ENCODE assay signal across 8 cellular contexts in the genomic region with DNA sequence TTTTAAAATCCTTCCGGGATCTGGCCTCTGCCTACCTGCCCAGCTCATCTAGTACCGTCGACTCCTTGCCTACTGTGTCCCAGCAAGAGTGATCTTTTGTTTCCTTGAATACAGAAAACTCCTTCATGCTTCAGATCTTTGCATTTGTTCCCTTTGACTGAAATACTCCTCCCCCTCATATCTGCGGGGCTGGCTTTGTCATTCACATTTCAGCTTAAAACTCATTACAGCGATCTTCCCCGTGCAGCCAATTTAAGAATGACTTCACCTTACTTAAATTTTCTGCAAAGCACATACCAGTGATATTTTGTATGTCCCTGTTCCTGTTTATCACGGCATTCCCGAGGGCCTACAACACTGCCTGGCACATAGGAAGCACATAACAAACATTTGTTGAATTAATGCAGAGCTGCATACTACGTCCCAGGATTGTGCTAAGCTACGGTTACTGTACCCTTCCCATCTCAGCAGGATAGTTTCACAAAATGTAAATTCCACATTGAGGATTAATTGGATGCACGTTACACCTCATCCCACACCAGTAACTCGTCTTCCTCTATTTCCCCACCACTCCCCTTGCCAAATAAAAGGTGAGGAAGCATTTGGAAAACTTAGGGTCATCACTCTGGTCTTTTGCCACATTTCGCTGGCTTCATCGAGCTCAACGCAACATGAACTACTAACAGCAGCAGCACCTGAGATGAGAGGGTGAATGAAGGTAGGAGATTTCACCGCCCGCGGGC. TPM values are rescaled to one million over a fixed set of nuclear protein-coding genes. Genes with fewer than 3 reads are reported as not detected.
A peak's percentile ranks its signal among the peaks of the same experiment; 100 is the strongest.
DNase-seq lines count a peak whose midpoint lies in the region; ATAC-seq, FAIRE-seq and TF ChIP-seq lines count a peak whose summit lies in the region.

No MANE protein-coding gene starts in this region.

- no peak overlapping the region for H3K18ac ChIP-seq in mesenchymal stem cell (ENCODE audit: low read depth in 1 of 2, low read length in 2 of 2)

- in situ Hi-C loops in K562 (cut with MboI), result no loop called here

- H3K36me3 ChIP-seq in cardiac muscle cell (no peaks in the 10 kb centered on the region), K562 (ENCODE audit: control insufficient read depth, insufficient read depth, low read length) (peaks cover 11% of the 10 kb centered on the region), mesenchymal stem cell (ENCODE audit: control insufficient read depth in 1 of 2, insufficient read depth in 2 of 2, low read depth in 1 of 2, low read length in 2 of 2) (no peaks in the 10 kb centered on the region), upper lobe of left lung (no peaks in the 10 kb centered on the region)

- H3K79me2 ChIP-seq in K562 (ENCODE audit: control insufficient read depth, insufficient read depth, low read length), result peaks cover 39% of the 10 kb centered on the region

- peak overlapping the region; percentile 32 for H3K4me3 ChIP-seq in cardiac muscle cell
- H3K4me3 ChIP-seq in K562, result peak overlapping the region; percentile 76
- peak overlapping the region; percentile 15 to 96 for H3K4me3 ChIP-seq in mesenchymal stem cell (ENCODE audit: insufficient read depth in 1 of 2, low read depth in 1 of 2, low read length in 2 of 2)
- peak overlapping the region; percentile 2 to 81 (median 70) for H3K4me3 ChIP-seq in upper lobe of left lung

- H3K4me1 ChIP-seq in cardiac muscle cell (ENCODE audit: low read depth) (peaks cover 16% of the 10 kb centered on the region), K562 (replicated peaks in 1 of 2; ENCODE audit: control insufficient read depth in 2 of 2, insufficient read depth in 2 of 2, low read length in 2 of 2) (peaks cover 7 to 20% of the 10 kb centered on the region in 2 experiments), mesenchymal stem cell (ENCODE audit: control insufficient read depth, insufficient read depth, low read depth, low read length) (no peaks in the 10 kb centered on the region), upper lobe of left lung (peaks cover 22 to 40% (median 25%) of the 10 kb centered on the region in 4 donors)

- TSS peak; percentile 88 for BruUV-seq in K562 (replicated peaks; lab: Mats Ljungman, UMichigan)

- H3K4ac ChIP-seq in mesenchymal stem cell (ENCODE audit: low read depth in 1 of 2, low read length in 2 of 2), result peak overlapping the region in 1 of 2 experiments; percentile 46

- intact Hi-C loops in Right ventricle myocardium inferior (cut with DNase I), result loop anchor here (2.0 to 10.0 kb wide), 3 partner anchors 145 to 211 kb away; partner anchors contain the start of gene ADSS2
- intact Hi-C loops in K562 (cut with micrococcal nuclease), result loop anchor here (2.0 to 5.0 kb wide), 4 partner anchors 145 to 390 kb away; partner anchors contain the start of gene ADSS2

- H2AFZ ChIP-seq in K562 (ENCODE audit: low read depth, low read length) (peak overlapping the region; percentile 100), mesenchymal stem cell (ENCODE audit: low read depth, low read length) (peak overlapping the region; percentile 56)

- TF ChIP-seq EP300 in K562 (IDR thresholded peaks at IDR 0.05; ENCODE audit: low read length), result no peak
- TF ChIP-seq EP300 in upper lobe of left lung (IDR thresholded peaks at IDR 0.05), result no peak

- POLR2A ChIA-PET in K562 (lab: Yijun Ruan, JAX), result interaction anchor here (0.5 to 0.6 kb wide), 3 partner anchors 28 to 885 kb away, joined by 3 to 4 read pairs (median 3); no protein-coding TSS in a partner anchor

- CTCF ChIA-PET in K562 (lab: Yijun Ruan, JAX; ENCODE audit: low intra/inter-chr PET ratio), result no interaction called here

- no peak overlapping the region for H2BK12ac ChIP-seq in mesenchymal stem cell (ENCODE audit: low read length in 2 of 2)

- no peak for FAIRE-seq in K562 (lab: Jason Lieb, UNC)

- H3K27ac ChIP-seq in cardiac muscle cell (no peak overlapping the region), K562 (ENCODE audit: extremely low read depth, low read depth, low read length) (peak overlapping the region; percentile 46; the same call in 2 of the 3 replicates), mesenchymal stem cell (ENCODE audit: low read length, poor library complexity, severe bottlenecking) (no peak overlapping the region), upper lobe of left lung (peak overlapping the region; percentile 94 to 98 (median 96))

- H4K8ac ChIP-seq in mesenchymal stem cell (ENCODE audit: low read length), result peak overlapping the region; percentile 20

- H3K4me2 ChIP-seq in K562 (ENCODE audit: insufficient read depth, low read length) (peak overlapping the region; percentile 99), mesenchymal stem cell (ENCODE audit: low read length, poor library complexity, severe bottlenecking) (peak overlapping the region; percentile 64)

- peaks cover 4% of the 10 kb centered on the region for H3K79me1 ChIP-seq in mesenchymal stem cell (replicated peaks; ENCODE audit: low read length, poor library complexity, severe bottlenecking)

- no peaks in the 10 kb centered on the region for H4K20me1 ChIP-seq in K562 (replicated peaks; ENCODE audit: control insufficient read depth, insufficient read depth, low read length)

- H2BK15ac ChIP-seq in mesenchymal stem cell (ENCODE audit: low read depth, poor library complexity, severe bottlenecking), result no peak overlapping the region

- no peaks in the 10 kb centered on the region for H3K9me3 ChIP-seq in cardiac muscle cell (ENCODE audit: low read depth)
- H3K9me3 ChIP-seq in K562 (replicated peaks; ENCODE audit: control insufficient read depth, insufficient read depth, low read depth, low read length), result no peaks in the 10 kb centered on the region
- no peaks in the 10 kb centered on the region for H3K9me3 ChIP-seq in mesenchymal stem cell (ENCODE audit: control insufficient read depth, low read length)
- H3K9me3 ChIP-seq in upper lobe of left lung, result no peaks in the 10 kb centered on the region

- TF ChIP-seq RAD21 in K562 (CRISPR knock-in tag; conservative IDR thresholded peaks at IDR 0.05 in 1 of 2, IDR thresholded peaks at IDR 0.05 in 1 of 2), result no peak; a peak in 1 of 4 replicates

- 40% methylated on average over 18 of the region's 18 CpGs for WGBS in K562 (ENCODE audit: insufficient coverage, low coverage, missing lambda C conversion rate)
- WGBS in mesenchymal stem cell, result 46% methylated on average over 18 of the region's 18 CpGs
- WGBS in upper lobe of left lung, 2 donors, result 38 to 43% methylated on average over 15 to 18 of the region's 18 CpGs

- ATAC-seq in Right ventricle myocardium inferior, result no peak
- ATAC-seq in K562, result no peak
- ATAC-seq in upper lobe of left lung (ENCODE audit: low FRiP score in 2 of 2), result no peak

- TF ChIP-seq POLR2A in K562 (conservative IDR thresholded peaks at IDR 0.05), result peak; percentile 22
- no peak for TF ChIP-seq POLR2A in upper lobe of left lung (IDR thresholded peaks at IDR 0.05)

- H3K9ac ChIP-seq in K562 (ENCODE audit: insufficient read depth in 1 of 2, low read depth in 2 of 2, low read length in 2 of 2) (peak overlapping the region; percentile 57 to 82), mesenchymal stem cell (ENCODE audit: low read length) (peak overlapping the region; percentile 89)

- no peak overlapping the region for H4K91ac ChIP-seq in mesenchymal stem cell (ENCODE audit: low read length)

- H2BK5ac ChIP-seq in mesenchymal stem cell (ENCODE audit: low read depth, low read length, poor library complexity, severe bottlenecking), result no peak overlapping the region

- H3K23ac ChIP-seq in mesenchymal stem cell (ENCODE audit: low read length in 2 of 2), result no peak overlapping the region

- H3K27me3 ChIP-seq in cardiac muscle cell, result no peaks in the 10 kb centered on the region
- H3K27me3 ChIP-seq in K562 (ENCODE audit: control insufficient read depth in 2 of 2, insufficient read depth in 2 of 2, low read length in 2 of 2), result no peaks in the 10 kb centered on the region
- no peaks in the 10 kb centered on the region for H3K27me3 ChIP-seq in mesenchymal stem cell (ENCODE audit: control insufficient read depth in 1 of 2, insufficient read depth in 1 of 2, low read length in 2 of 2)
- no peaks in the 10 kb centered on the region for H3K27me3 ChIP-seq in upper lobe of left lung

- no peak overlapping the region for H2AK5ac ChIP-seq in mesenchymal stem cell (ENCODE audit: low read length, severe bottlenecking)

- H2BK120ac ChIP-seq in mesenchymal stem cell (ENCODE audit: low read depth, low read length), result no peak overlapping the region

- no peak for TF ChIP-seq CTCF in cardiac muscle cell (IDR thresholded peaks at IDR 0.05; ENCODE audit: low read depth, low read length)
- TF ChIP-seq CTCF in K562 (IDR thresholded peaks at IDR 0.05 in 2 of 3, conservative IDR thresholded peaks at IDR 0.05 in 1 of 3; ENCODE audit: insufficient read depth in 2 of 3, low read depth in 1 of 3, low read length in 3 of 3), result no peak
- TF ChIP-seq CTCF in upper lobe of left lung (IDR thresholded peaks at IDR 0.05), result no peak

- no peak overlapping the region for H3K14ac ChIP-seq in mesenchymal stem cell (ENCODE audit: low read length in 2 of 2)

- no peak for DNase-seq in cardiac muscle cell (ENCODE audit: low read depth in 1 of 2, low spot score in 1 of 2)
- DNase-seq in Right ventricle myocardium inferior (ENCODE audit: missing footprints), result no peak
- DNase-seq in K562 (ENCODE audit: extremely low read depth in 1 of 4, low spot score in 3 of 4), result no peak
- DNase-seq in mesenchymal stem cell, result no peak
- DNase-seq in upper lobe of left lung, result no peak
- no peak for DNase-seq in NCI-H2029 (lab: John Stamatoyannopoulos, UW)
- no peak for DNase-seq in occipital lobe (lab: John Stamatoyannopoulos, UW)
- no peak for DNase-seq in MV-4-11 (lab: John Stamatoyannopoulos, UW)

- no peaks in the 10 kb centered on the region for H3K9me1 ChIP-seq in K562 (ENCODE audit: control insufficient read depth, insufficient read depth, low read length)

RNA-seq across cellular contexts. Expression of gene DESI2, which starts 0.8 kb away (rescaled TPM):
- 36.0 and 43.3 TPM in 2 replicates for total RNA-seq in cardiac muscle cell
- 32.7 and 33.0 TPM in 2 replicates for polyA plus RNA-seq in cardiac muscle cell
- total RNA-seq in Right ventricle myocardium inferior, result 21.2 TPM
- 17.0 and 36.5 TPM in 2 replicates for total RNA-seq in K562 (2011; cell fraction: chromatin; rRNA removed; ENCODE audit: low replicate concordance)
- total RNA-seq in K562 (2011; cell fraction: nucleolus; rRNA removed), result 17.3 and 26.5 TPM in 2 replicates
- total RNA-seq in K562 (2011; cell fraction: nucleoplasm; rRNA removed), result 29.8 and 42.3 TPM in 2 replicates
- total RNA-seq in K562 (2014; rRNA removed), result 40.8 TPM in 2 replicates
- 56.9 and 60.6 TPM in 2 replicates for total RNA-seq in K562 (2014; rRNA removed; fragmentation: Illumina TruSeq; extraction: Trizol)
- 52.4 and 59.4 TPM in 2 replicates for total RNA-seq in K562 (2015; rRNA removed; fragmentation: Illumina TruSeq; extraction: Trizol)
- total RNA-seq in K562 (2021), result 42.3 and 43.9 TPM in 2 replicates
- 36.6 and 38.4 TPM in 2 replicates for polyA plus RNA-seq in K562 (2011; rRNA removed)
- polyA plus RNA-seq in K562 (2011; cell fraction: cytosol; rRNA removed), result 15.0 and 26.2 TPM in 2 replicates
- polyA plus RNA-seq in K562 (2011; cell fraction: nucleus; rRNA removed), result 19.6 and 27.0 TPM in 2 replicates
- 21.9 and 29.7 TPM in 2 replicates for polyA plus RNA-seq in K562 (2012)
- 33.6 and 37.8 TPM in 2 replicates for polyA plus RNA-seq in K562 (2014; fragmentation: Illumina TruSeq; extraction: Trizol)
- 10 to 100 TPM; 17.4 to 20.4 TPM for polyA plus RNA-seq in K562 (2014; fragmentation: Nextera tagmentation; extraction: Ambion mirVana)
- polyA plus RNA-seq in K562 (2014; rRNA removed), result 26.1 and 26.9 TPM in 2 replicates
- 55.3 and 64.0 TPM in 2 replicates for polyA minus RNA-seq in K562 (2011; rRNA and poly(A)+ RNA removed)
- 21.1 and 24.8 TPM in 2 replicates for polyA minus RNA-seq in K562 (2011; cell fraction: cytosol; rRNA and poly(A)+ RNA removed)
- 25.3 and 40.5 TPM in 2 replicates for polyA minus RNA-seq in K562 (2011; cell fraction: nucleus; rRNA and poly(A)+ RNA removed)
- polyA plus RNA-seq in mesenchymal stem cell (2013, experiment 1 of 2), result 29.9 TPM
- 29.7 TPM for polyA plus RNA-seq in mesenchymal stem cell (2013, experiment 2 of 2)
- 100 to 1,000 TPM in 1 of 6 donors, 10 to 100 TPM in 5; 40.4 to 103 (median 54.5) TPM for total RNA-seq in upper lobe of left lung
- total RNA-seq in occipital lobe, result 38.8 TPM

Comparison
In these comparisons a context has a peak if more than half of its experiments do, and no peak if none do; other contexts are left out.
1. H3K27ac ChIP-seq: peak in K562 (single experiment) and upper lobe of left lung (4 of 4); none in cardiac muscle cell (single experiment) and mesenchymal stem cell (single experiment).
2. Peak in every context shown above with its lines, with median percentiles within 50 percentile points of each other: H3K4me3 ChIP-seq.